ENCODE assay signal across 1 cellular context in the genomic region with DNA sequence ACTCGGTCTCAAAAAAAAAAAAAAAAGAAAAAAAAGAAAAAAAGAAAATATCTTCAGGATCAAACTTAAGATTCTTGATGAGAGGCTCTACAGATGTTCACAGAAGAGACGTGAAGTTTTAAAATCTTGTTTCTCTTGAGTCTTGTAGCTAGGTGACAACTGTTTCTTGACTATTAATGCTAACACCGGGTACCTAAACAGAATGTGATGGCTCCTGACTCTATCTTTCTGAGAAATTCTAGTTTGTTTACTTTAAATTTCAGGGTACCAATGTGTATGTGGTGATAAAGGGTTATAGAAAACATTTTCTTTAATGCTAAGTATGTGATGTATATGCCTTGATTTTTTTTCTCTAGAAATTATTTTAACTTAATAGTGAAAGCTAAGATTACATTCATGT.
TF ChIP-seq lines count a peak whose summit lies in the region.

No MANE protein-coding gene starts in this region.

TF ChIP-seq in K562, 482 proteins besides CTCF, POLR2A, EP300 and RAD21:
- TF ChIP-seq MXI1 (IDR thresholded peaks at IDR 0.05; ENCODE audit: low read depth, low read length), result no peak
- no peak for TF ChIP-seq ZKSCAN8 (CRISPR knock-in tag; IDR thresholded peaks at IDR 0.05)
- TF ChIP-seq ESRRB (CRISPR knock-in tag; IDR thresholded peaks at IDR 0.05; ENCODE audit: borderline replicate concordance), result no peak
- TF ChIP-seq, protein P1, sequence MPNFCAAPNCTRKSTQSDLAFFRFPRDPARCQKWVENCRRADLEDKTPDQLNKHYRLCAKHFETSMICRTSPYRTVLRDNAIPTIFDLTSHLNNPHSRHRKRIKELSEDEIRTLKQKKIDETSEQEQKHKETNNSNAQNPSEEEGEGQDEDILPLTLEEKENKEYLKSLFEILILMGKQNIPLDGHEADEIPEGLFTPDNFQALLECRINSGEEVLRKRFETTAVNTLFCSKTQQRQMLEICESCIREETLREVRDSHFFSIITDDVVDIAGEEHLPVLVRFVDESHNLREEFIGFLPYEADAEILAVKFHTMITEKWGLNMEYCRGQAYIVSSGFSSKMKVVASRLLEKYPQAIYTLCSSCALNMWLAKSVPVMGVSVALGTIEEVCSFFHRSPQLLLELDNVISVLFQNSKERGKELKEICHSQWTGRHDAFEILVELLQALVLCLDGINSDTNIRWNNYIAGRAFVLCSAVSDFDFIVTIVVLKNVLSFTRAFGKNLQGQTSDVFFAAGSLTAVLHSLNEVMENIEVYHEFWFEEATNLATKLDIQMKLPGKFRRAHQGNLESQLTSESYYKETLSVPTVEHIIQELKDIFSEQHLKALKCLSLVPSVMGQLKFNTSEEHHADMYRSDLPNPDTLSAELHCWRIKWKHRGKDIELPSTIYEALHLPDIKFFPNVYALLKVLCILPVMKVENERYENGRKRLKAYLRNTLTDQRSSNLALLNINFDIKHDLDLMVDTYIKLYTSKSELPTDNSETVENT (CRISPR knock-in tag; IDR thresholded peaks at IDR 0.05), result no peak
- TF ChIP-seq, protein P2, sequence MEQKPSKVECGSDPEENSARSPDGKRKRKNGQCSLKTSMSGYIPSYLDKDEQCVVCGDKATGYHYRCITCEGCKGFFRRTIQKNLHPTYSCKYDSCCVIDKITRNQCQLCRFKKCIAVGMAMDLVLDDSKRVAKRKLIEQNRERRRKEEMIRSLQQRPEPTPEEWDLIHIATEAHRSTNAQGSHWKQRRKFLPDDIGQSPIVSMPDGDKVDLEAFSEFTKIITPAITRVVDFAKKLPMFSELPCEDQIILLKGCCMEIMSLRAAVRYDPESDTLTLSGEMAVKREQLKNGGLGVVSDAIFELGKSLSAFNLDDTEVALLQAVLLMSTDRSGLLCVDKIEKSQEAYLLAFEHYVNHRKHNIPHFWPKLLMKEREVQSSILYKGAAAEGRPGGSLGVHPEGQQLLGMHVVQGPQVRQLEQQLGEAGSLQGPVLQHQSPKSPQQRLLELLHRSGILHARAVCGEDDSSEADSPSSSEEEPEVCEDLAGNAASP (IDR thresholded peaks at IDR 0.05), result no peak
- TF ChIP-seq CTBP1 (IDR thresholded peaks at IDR 0.05; ENCODE audit: borderline replicate concordance), result no peak
- TF ChIP-seq, protein P3, sequence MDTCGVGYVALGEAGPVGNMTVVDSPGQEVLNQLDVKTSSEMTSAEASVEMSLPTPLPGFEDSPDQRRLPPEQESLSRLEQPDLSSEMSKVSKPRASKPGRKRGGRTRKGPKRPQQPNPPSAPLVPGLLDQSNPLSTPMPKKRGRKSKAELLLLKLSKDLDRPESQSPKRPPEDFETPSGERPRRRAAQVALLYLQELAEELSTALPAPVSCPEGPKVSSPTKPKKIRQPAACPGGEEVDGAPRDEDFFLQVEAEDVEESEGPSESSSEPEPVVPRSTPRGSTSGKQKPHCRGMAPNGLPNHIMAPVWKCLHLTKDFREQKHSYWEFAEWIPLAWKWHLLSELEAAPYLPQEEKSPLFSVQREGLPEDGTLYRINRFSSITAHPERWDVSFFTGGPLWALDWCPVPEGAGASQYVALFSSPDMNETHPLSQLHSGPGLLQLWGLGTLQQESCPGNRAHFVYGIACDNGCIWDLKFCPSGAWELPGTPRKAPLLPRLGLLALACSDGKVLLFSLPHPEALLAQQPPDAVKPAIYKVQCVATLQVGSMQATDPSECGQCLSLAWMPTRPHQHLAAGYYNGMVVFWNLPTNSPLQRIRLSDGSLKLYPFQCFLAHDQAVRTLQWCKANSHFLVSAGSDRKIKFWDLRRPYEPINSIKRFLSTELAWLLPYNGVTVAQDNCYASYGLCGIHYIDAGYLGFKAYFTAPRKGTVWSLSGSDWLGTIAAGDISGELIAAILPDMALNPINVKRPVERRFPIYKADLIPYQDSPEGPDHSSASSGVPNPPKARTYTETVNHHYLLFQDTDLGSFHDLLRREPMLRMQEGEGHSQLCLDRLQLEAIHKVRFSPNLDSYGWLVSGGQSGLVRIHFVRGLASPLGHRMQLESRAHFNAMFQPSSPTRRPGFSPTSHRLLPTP (IDR thresholded peaks at IDR 0.05; ENCODE audit: borderline replicate concordance, extremely low read depth, insufficient read length), result no peak
- TF ChIP-seq, protein P4, sequence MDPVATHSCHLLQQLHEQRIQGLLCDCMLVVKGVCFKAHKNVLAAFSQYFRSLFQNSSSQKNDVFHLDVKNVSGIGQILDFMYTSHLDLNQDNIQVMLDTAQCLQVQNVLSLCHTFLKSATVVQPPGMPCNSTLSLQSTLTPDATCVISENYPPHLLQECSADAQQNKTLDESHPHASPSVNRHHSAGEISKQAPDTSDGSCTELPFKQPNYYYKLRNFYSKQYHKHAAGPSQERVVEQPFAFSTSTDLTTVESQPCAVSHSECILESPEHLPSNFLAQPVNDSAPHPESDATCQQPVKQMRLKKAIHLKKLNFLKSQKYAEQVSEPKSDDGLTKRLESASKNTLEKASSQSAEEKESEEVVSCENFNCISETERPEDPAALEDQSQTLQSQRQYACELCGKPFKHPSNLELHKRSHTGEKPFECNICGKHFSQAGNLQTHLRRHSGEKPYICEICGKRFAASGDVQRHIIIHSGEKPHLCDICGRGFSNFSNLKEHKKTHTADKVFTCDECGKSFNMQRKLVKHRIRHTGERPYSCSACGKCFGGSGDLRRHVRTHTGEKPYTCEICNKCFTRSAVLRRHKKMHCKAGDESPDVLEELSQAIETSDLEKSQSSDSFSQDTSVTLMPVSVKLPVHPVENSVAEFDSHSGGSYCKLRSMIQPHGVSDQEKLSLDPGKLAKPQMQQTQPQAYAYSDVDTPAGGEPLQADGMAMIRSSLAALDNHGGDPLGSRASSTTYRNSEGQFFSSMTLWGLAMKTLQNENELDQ (CRISPR knock-in tag; IDR thresholded peaks at IDR 0.05; ENCODE audit: borderline replicate concordance), result no peak
- TF ChIP-seq TGIF2 (CRISPR knock-in tag; IDR thresholded peaks at IDR 0.05), result no peak
- no peak for TF ChIP-seq SRSF1 (IDR thresholded peaks at IDR 0.05; ENCODE audit: low read depth, low read length)
TF ChIP-seq in K562: peak in this region for 0.
